ENCODE assay signal across 28 cellular contexts in genomic region chr1:165726841-165727240, GRCh38. TPM values are rescaled to one million over a fixed set of nuclear protein-coding genes. Genes with fewer than 3 reads are reported as not detected.
DNase-seq lines count a peak whose midpoint lies in the region; ATAC-seq, FAIRE-seq and TF ChIP-seq lines count a peak whose summit lies in the region.
"Had no signal": no experiment of that assay in that cellular context is flagged by ENCODE, and none has a peak within 500 bp of the region (broad histone marks: within the 10 kb centered on the region; RNA-seq: fewer than 3 reads in every experiment).

No MANE protein-coding gene starts in this region.

- H3K9me3 Mint-ChIP-seq in astrocyte (ENCODE audit: unreplicated experiment) = no peaks in the 10 kb centered on the region
- no peaks in the 10 kb centered on the region for H3K9me3 Mint-ChIP-seq in central memory CD8-positive, alpha-beta T cell
- H3K9me3 Mint-ChIP-seq: CD4-positive, alpha-beta T cell; CD8-positive, alpha-beta T cell had no signal

- no peaks in the 10 kb centered on the region for H3K4me1 ChIP-seq in A549
- H3K4me1 ChIP-seq in astrocyte (ENCODE audit: insufficient read depth, low read length) = no peaks in the 10 kb centered on the region
- no peaks in the 10 kb centered on the region for H3K4me1 ChIP-seq in breast epithelium
- H3K4me1 ChIP-seq: BLaER1 treated with 17β-estradiol and CSF1 and Interleukin-3, amounts not matched to agents 10 nM and 100 nM; Caco-2 had no signal

- no peak for DNase-seq in A549 (ENCODE audit: low read depth in 1 of 2, low spot score in 1 of 2)
- DNase-seq in D721Med (ENCODE audit: insufficient read length, low spot score) = no peak
- DNase-seq in astrocyte (ENCODE audit: low read depth) = no peak
- DNase-seq in central memory CD8-positive, alpha-beta T cell (ENCODE audit: low spot score in 2 of 2) = no peak
- no peak for DNase-seq in LoVo (ENCODE audit: low spot score)
- no peak for DNase-seq in stimulated activated naive CD4-positive, alpha-beta T cell treated with Interleukin-2 at 50 U/mL for 16 hours (lab: John Stamatoyannopoulos, UW)
- DNase-seq in breast epithelium (ENCODE audit: low spot score in 2 of 2) = no peak
- no peak for DNase-seq in activated naive CD4-positive, alpha-beta T cell (lab: John Stamatoyannopoulos, UW)
- DNase-seq: 8988T; AML-193; Caco-2; Calu3; CD4-positive, alpha-beta T cell; CD8-positive, alpha-beta T cell; DMS 273 treated with DMSO at 0.1 percent for 48 hours; DMS153; DMS53; DMS79; DND-41; EL; GDM1 had no signal

- H3K9ac ChIP-seq in astrocyte (ENCODE audit: low read length) = no peak overlapping the region
- H3K9ac ChIP-seq: BLaER1 treated with 17β-estradiol and CSF1 and Interleukin-3, amounts not matched to agents 10 nM and 100 nM had no signal

- no peak overlapping the region for H3K4me3 Mint-ChIP-seq in astrocyte (ENCODE audit: unreplicated experiment)
- no peak overlapping the region for H3K4me3 Mint-ChIP-seq in central memory CD8-positive, alpha-beta T cell
- H3K4me3 Mint-ChIP-seq: B cell; CD4-positive, alpha-beta T cell; CD8-positive, alpha-beta T cell had no signal

- H4K20me1 ChIP-seq in astrocyte (ENCODE audit: insufficient read depth, low read length) = no peaks in the 10 kb centered on the region
- H4K20me1 ChIP-seq: BLaER1 treated with 17β-estradiol and CSF1 and Interleukin-3, amounts not matched to agents 10 nM and 100 nM had no signal

- no peak overlapping the region for H3K27ac Mint-ChIP-seq in astrocyte (ENCODE audit: unreplicated experiment)
- peak overlapping the region; percentile 26 for H3K27ac Mint-ChIP-seq in central memory CD8-positive, alpha-beta T cell (ENCODE audit: low read depth)
- H3K27ac Mint-ChIP-seq: B cell; CD4-positive, alpha-beta T cell; CD8-positive, alpha-beta T cell had no signal

- H2AFZ ChIP-seq in astrocyte (ENCODE audit: low read depth, low read length) = no peak overlapping the region

- H3K27ac ChIP-seq in A549 (no peak overlapping the region), astrocyte (ENCODE audit: low read depth, low read length) (no peak overlapping the region), breast epithelium (no peak overlapping the region)
- H3K27ac ChIP-seq: BLaER1 treated with 17β-estradiol and CSF1 and Interleukin-3, amounts not matched to agents 10 nM and 100 nM; C4-2B had no signal

- H3K27me3 Mint-ChIP-seq in astrocyte (ENCODE audit: low read depth, unreplicated experiment) = no peaks in the 10 kb centered on the region
- no peaks in the 10 kb centered on the region for H3K27me3 Mint-ChIP-seq in central memory CD8-positive, alpha-beta T cell
- H3K27me3 Mint-ChIP-seq: B cell; CD4-positive, alpha-beta T cell had no signal

- no peak overlapping the region for H3K4me3 ChIP-seq in A549
- H3K4me3 ChIP-seq in astrocyte (ENCODE audit: insufficient read depth, low read depth, low read length) = no peak overlapping the region
- H3K4me3 ChIP-seq in breast epithelium = no peak overlapping the region
- H3K4me3 ChIP-seq: BLaER1 treated with 17β-estradiol and CSF1 and Interleukin-3, amounts not matched to agents 10 nM and 100 nM; GM12878 had no signal

- POLR2A ChIA-PET in A549 (lab: Yijun Ruan, JAX) = no interaction called here

- H3K36me3 ChIP-seq in astrocyte (ENCODE audit: insufficient read depth, low read length) (peaks cover 14% of the 10 kb centered on the region), breast epithelium (no peaks in the 10 kb centered on the region)

- no peaks in the 10 kb centered on the region for H3K79me2 ChIP-seq in astrocyte (ENCODE audit: insufficient read depth, low read length)

- H3K4me1 Mint-ChIP-seq in astrocyte (ENCODE audit: low read depth, unreplicated experiment) = no peaks in the 10 kb centered on the region
- H3K4me1 Mint-ChIP-seq in central memory CD8-positive, alpha-beta T cell = no peaks in the 10 kb centered on the region
- H3K4me1 Mint-ChIP-seq: B cell had no signal

- intact Hi-C loops in breast epithelium (cut with DNase I; ENCODE audit: low total_unique reads) = no loop called here

- no peaks in the 10 kb centered on the region for H3K9me3 ChIP-seq in A549
- no peaks in the 10 kb centered on the region for H3K9me3 ChIP-seq in astrocyte (ENCODE audit: insufficient read depth, low read depth, low read length)
- H3K9me3 ChIP-seq in breast epithelium = no peaks in the 10 kb centered on the region
- H3K9me3 ChIP-seq: BLaER1 treated with 17β-estradiol and CSF1 and Interleukin-3, amounts not matched to agents 10 nM and 100 nM; Caco-2 had no signal

- no peak for TF ChIP-seq EP300 in A549 (IDR thresholded peaks at IDR 0.05)

- no peak overlapping the region for H3K4me2 ChIP-seq in A549
- no peak overlapping the region for H3K4me2 ChIP-seq in astrocyte (ENCODE audit: low read length)
- H3K4me2 ChIP-seq: BLaER1 treated with 17β-estradiol and CSF1 and Interleukin-3, amounts not matched to agents 10 nM and 100 nM had no signal

- H3K27me3 ChIP-seq in astrocyte (ENCODE audit: insufficient read depth, low read length) (no peaks in the 10 kb centered on the region), breast epithelium (no peaks in the 10 kb centered on the region)
- H3K27me3 ChIP-seq: BLaER1 treated with 17β-estradiol and CSF1 and Interleukin-3, amounts not matched to agents 10 nM and 100 nM had no signal

- no peak for ATAC-seq in A549
- no peak for ATAC-seq in central memory CD8-positive, alpha-beta T cell (replicated peaks; ENCODE audit: extremely low read depth, poor library complexity, severe bottlenecking)
- ATAC-seq: CD8-positive, alpha-beta T cell; GM12878 had no signal

- TF ChIP-seq CTCF in A549 (IDR thresholded peaks at IDR 0.05) (no peak), D721Med (IDR thresholded peaks at IDR 0.05; ENCODE audit: insufficient read depth, missing control alignments) (no peak), astrocyte (IDR thresholded peaks at IDR 0.05; ENCODE audit: insufficient read depth, low read depth, low read length) (no peak), breast epithelium (IDR thresholded peaks at IDR 0.05) (no peak)

- no peak for FAIRE-seq in A549 (lab: Jason Lieb, UNC)
- FAIRE-seq in D721Med (lab: Jason Lieb, UNC) = peak; percentile 79
- peak; percentile 78 for FAIRE-seq in astrocyte (lab: Jason Lieb, UNC)
- FAIRE-seq: A204.1, GM12878, GM12892, GM19239 had no signal

- TF ChIP-seq RAD21 in A549 (conservative IDR thresholded peaks at IDR 0.05 in 1 of 2, IDR thresholded peaks at IDR 0.05 in 1 of 2) = no peak

- TF ChIP-seq POLR2A in A549 (IDR thresholded peaks at IDR 0.05; ENCODE audit: low read length) = no peak
- TF ChIP-seq POLR2A in breast epithelium (IDR thresholded peaks at IDR 0.05) = no peak

- WGBS in A549 (ENCODE audit: missing lambda C conversion rate) = 94% methylated on average over 2 of the region's 2 CpGs

- peaks cover 15% of the 10 kb centered on the region for H3K36me3 Mint-ChIP-seq in astrocyte (ENCODE audit: low read depth, unreplicated experiment)
- peaks cover 35% of the 10 kb centered on the region for H3K36me3 Mint-ChIP-seq in central memory CD8-positive, alpha-beta T cell (ENCODE audit: insufficient read depth)

- CTCF ChIA-PET in A549 (lab: Yijun Ruan, JAX) = interaction anchor here (0.7 to 1.6 kb wide), 3 partner anchors 10 to 188 kb away, joined by 3 to 9 read pairs (median 4); no protein-coding TSS in a partner anchor

TF ChIP-seq in A549, 52 proteins besides CTCF, POLR2A, EP300 and RAD21:
- TF ChIP-seq ZSCAN20 (CRISPR knock-in tag; IDR thresholded peaks at IDR 0.05) = no peak
- no peak for TF ChIP-seq FOSB (CRISPR knock-in tag; IDR thresholded peaks at IDR 0.05)
- no peak for TF ChIP-seq PHF8 (IDR thresholded peaks at IDR 0.05; ENCODE audit: borderline replicate concordance, low read depth)
- peak; percentile 42 for TF ChIP-seq MAFK (IDR thresholded peaks at IDR 0.05; ENCODE audit: partially characterized antibody)

RNA-seq across cellular contexts. Expression of gene ALDH9A1, which starts 28.5 kb away (rescaled TPM):
- 49.6 and 77.1 TPM in 2 replicates for polyA plus RNA-seq in A549 (2011; rRNA removed)
- 19.6 and 21.6 TPM in 2 replicates for polyA plus RNA-seq in A549 (2012; cell fraction: cytosol; rRNA removed)
- 11.8 and 16.3 TPM in 2 replicates for polyA plus RNA-seq in A549 (2012; cell fraction: nucleus; rRNA removed)
- polyA plus RNA-seq in A549 (2017; fragmentation: RNase III; extraction: RNeasy Plus Mini Kit Qiagen cat#74134 plus additional on column Dnase treatment) = 38.9 to 43.1 TPM (median 40.5 TPM) in 3 replicates
- 26.5 TPM in 2 replicates for polyA minus RNA-seq in A549 (2011; rRNA and poly(A)+ RNA removed)
- 62.7 and 68.2 TPM in 2 replicates for total RNA-seq in astrocyte
- total RNA-seq in breast epithelium = 100 to 1,000 TPM in 2 of 3 donors, 10 to 100 TPM in 1; 98.6 to 165 (median 110) TPM

RNA-seq across cellular contexts. Expression of gene TMCO1, which starts 41.8 kb away (rescaled TPM):
- polyA plus RNA-seq in A549 (2011; rRNA removed) (220 and 241 TPM in 2 replicates), A549 (2017; fragmentation: RNase III; extraction: RNeasy Plus Mini Kit Qiagen cat#74134 plus additional on column Dnase treatment) (144 to 154 TPM (median 151 TPM) in 3 replicates)
- polyA plus RNA-seq in A549 (2012; cell fraction: cytosol; rRNA removed) = 55.6 and 73.8 TPM in 2 replicates
- polyA plus RNA-seq in A549 (2012; cell fraction: nucleus; rRNA removed) = 41.3 and 59.0 TPM in 2 replicates
- polyA minus RNA-seq in A549 (2011; rRNA and poly(A)+ RNA removed) = 97.1 and 118 TPM in 2 replicates
- total RNA-seq in astrocyte (131 and 135 TPM in 2 replicates), breast epithelium (10 to 100 TPM; 57.1 to 89.4 (median 68.8) TPM)
